In the genomic region with DNA sequence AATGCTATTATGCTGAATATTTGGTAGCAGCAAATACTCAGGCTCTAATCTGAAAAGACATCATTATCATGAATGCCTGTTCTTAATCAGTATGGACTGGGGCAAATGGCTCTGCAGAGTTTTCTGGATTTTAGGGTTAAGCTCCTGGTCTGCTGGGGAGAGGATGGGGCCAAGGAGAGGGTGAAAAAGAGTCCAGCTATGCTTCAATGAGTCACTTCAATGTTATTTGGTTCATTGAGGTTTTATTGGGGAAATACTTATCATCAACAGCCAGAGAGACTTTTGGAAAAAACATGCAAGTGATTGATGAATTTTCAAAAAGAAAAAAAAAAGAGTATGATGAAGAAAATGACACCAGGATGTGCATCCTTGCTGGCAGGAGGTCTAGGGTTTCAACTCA, we compare ENCODE assay signal across 24 cellular contexts.
"Had no signal": no experiment of that assay in that cellular context is flagged by ENCODE, and none has a peak within 500 bp of the region (broad histone marks: within the 10 kb centered on the region; RNA-seq: fewer than 3 reads in every experiment).

No MANE protein-coding gene starts in this region.

- H3K4me1 ChIP-seq: ascending aorta, breast epithelium, esophagus squamous epithelium, left lung, suprapubic skin, transverse colon had no signal

- H3K27me3 Mint-ChIP-seq: stimulated activated naive CD8-positive, alpha-beta T cell treated with anti-CD3 and anti-CD28 coated beads, Interleukin-15, Interleukin-2, amounts not matched to agents 100 ng/mL and 50 ng/mL, for 24 hours had no signal

- FAIRE-seq: endothelial cell of umbilical vein, kidney had no signal

- DNase-seq: activated CD4-positive, alpha-beta T cell treated with anti-CD3 and anti-CD28 coated beads, Interleukin-2, amount 50 U/mL, for 1 hour; activated CD4-positive, CD25-positive, alpha-beta regulatory T cell treated with anti-CD3 and anti-CD28 coated beads, Interleukin-2, amount 50 U/mL, for 72 hours; activated CD8-positive, alpha-beta memory T cell treated with anti-CD3 and anti-CD28 coated beads, Interleukin-2, amount 50 U/mL, for 4 hours; activated naive CD4-positive, alpha-beta T cell treated with anti-CD3 and anti-CD28 coated beads, Interleukin-2, amount 50 U/mL, for 16 hours; activated T-cell treated with anti-CD3 and anti-CD28 coated beads, Interleukin-2, amount 50 U/mL, for 4 hours; cerebellar nuclear complex; effector CD4-positive, alpha-beta T cell; esophagus squamous epithelium; foreskin melanocyte; kidney; left lung; midbrain; nephron progenitor cell; occipital lobe; retina; stimulated activated CD4-positive, alpha-beta T cell treated with anti-CD3 and anti-CD28 coated beads, Interleukin-12 subunit alpha, Interleukin-12 subunit beta, amount 100 ng/mL, for 4 hours; stimulated activated CD4-positive, alpha-beta T cell treated with anti-CD3 and anti-CD28 coated beads, Interleukin-2, amount 100 ng/mL, for 24 hours; T-helper 2 cell; transverse colon had no signal

- ATAC-seq: activated T-cell treated with anti-CD3 and anti-CD28 coated beads, Interleukin-2, amount 50 U/mL, for 4 hours; left lung had no signal

- H3K36me3 ChIP-seq: ascending aorta, breast epithelium, esophagus squamous epithelium, left lung, suprapubic skin, transverse colon had no signal

- H3K27me3 ChIP-seq: ascending aorta, breast epithelium, esophagus squamous epithelium, suprapubic skin, transverse colon had no signal

- H3K4me3 Mint-ChIP-seq: activated T-cell treated with anti-CD3 and anti-CD28 coated beads, Interleukin-2, amount 50 U/mL, for 4 hours; nephron progenitor cell; stimulated activated naive CD8-positive, alpha-beta T cell treated with anti-CD3 and anti-CD28 coated beads, Interleukin-15, Interleukin-2, amounts not matched to agents 100 ng/mL and 50 ng/mL, for 24 hours had no signal

- H3K4me3 ChIP-seq: ascending aorta, breast epithelium, esophagus squamous epithelium, left lung, suprapubic skin, transverse colon had no signal

- H3K27ac Mint-ChIP-seq: nephron progenitor cell; stimulated activated naive CD8-positive, alpha-beta T cell treated with anti-CD3 and anti-CD28 coated beads, Interleukin-15, Interleukin-2, amounts not matched to agents 100 ng/mL and 50 ng/mL, for 24 hours had no signal

- H3K9me3 ChIP-seq: ascending aorta, breast epithelium, esophagus squamous epithelium, left lung, suprapubic skin, transverse colon had no signal
